In the genomic region with DNA sequence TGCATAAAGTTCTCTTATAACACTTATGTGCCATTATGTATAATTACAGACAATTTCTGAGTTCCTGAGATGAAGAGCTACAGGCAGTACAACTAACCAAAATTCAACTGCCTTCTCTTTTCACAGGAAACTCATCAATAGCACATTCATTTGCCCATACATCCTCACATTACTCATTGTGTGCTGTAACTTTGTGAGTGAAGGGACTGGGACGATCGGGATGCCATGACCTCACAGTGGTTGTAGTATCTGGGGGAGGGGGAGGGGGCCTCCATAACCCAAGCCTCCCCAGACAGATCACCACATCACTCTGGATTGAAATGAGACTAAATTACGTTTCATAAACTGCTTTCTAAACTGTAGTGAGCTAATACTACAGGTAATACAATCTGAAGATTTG, we compare ENCODE assay signal across 19 cellular contexts.
"Had no signal": no experiment of that assay in that cellular context is flagged by ENCODE, and none has a peak within 500 bp of the region (broad histone marks: within the 10 kb centered on the region; RNA-seq: fewer than 3 reads in every experiment).

No MANE protein-coding gene starts in this region.

- H3K27me3 ChIP-seq: heart left ventricle, left lung, tibial artery had no signal

- H3K27ac ChIP-seq: epithelial cell of prostate, heart left ventricle, left lung, psoas muscle, tibial artery had no signal

- H3K4me3 ChIP-seq: heart left ventricle, left lung, psoas muscle, tibial artery had no signal

- H3K36me3 ChIP-seq: left lung, tibial artery had no signal

- DNase-seq: activated CD4-positive, alpha-beta T cell treated with anti-CD3 and anti-CD28 coated beads for 36 hours; activated CD4-positive, alpha-beta T cell treated with anti-CD3 and anti-CD28 coated beads, Interleukin-2, amount 50 U/mL, for 48 hours; activated T-cell treated with anti-CD3 and anti-CD28 coated beads for 4 hours; dermis blood vessel endothelial cell; effector memory CD4-positive, alpha-beta T cell; heart left ventricle; kidney; left lung; naive B cell; psoas muscle; right cardiac atrium; stimulated activated CD4-positive, alpha-beta T cell treated with anti-CD3 and anti-CD28 coated beads, Interleukin-2, amount 100 ng/mL, for 24 hours; stimulated activated naive CD8-positive, alpha-beta T cell treated with anti-CD3 and anti-CD28 coated beads, Interleukin-15, Interleukin-2, amounts not matched to agents 100 U/mL and 50 U/mL, for 24 hours; substantia nigra; tibial artery had no signal

- H3K9me3 ChIP-seq: heart left ventricle, left lung, psoas muscle, tibial artery had no signal

- H3K4me1 ChIP-seq: heart left ventricle, left lung, psoas muscle had no signal

- FAIRE-seq: frontal cortex, kidney, TTC549 had no signal

- ATAC-seq: activated CD4-positive, alpha-beta T cell treated with anti-CD3 and anti-CD28 coated beads for 36 hours; heart left ventricle; left lung; psoas muscle; right cardiac atrium; stimulated activated naive CD8-positive, alpha-beta T cell treated with anti-CD3 and anti-CD28 coated beads, Interleukin-15, Interleukin-2, amounts not matched to agents 100 U/mL and 50 U/mL, for 24 hours; WTC11 had no signal
